In genomic region chr7:128389815-128390329, GRCh38 we compare ENCODE assay signal across 23 cellular contexts.
DNase-seq lines count a peak whose midpoint lies in the region.
"Had no signal": no experiment of that assay in that cellular context is flagged by ENCODE, and none has a peak within 500 bp of the region (broad histone marks: within the 10 kb centered on the region; RNA-seq: fewer than 3 reads in every experiment).

No MANE protein-coding gene starts in this region.

- peaks cover 37% of the 10 kb centered on the region for H3K36me3 ChIP-seq in BLaER1

- 0 out of 2 replicates have a peak overlapping the region, but pooled peaks have one; percentile 24 for H3K9ac ChIP-seq in BLaER1

- DNase-seq in DMS 273 (lab: John Stamatoyannopoulos, UW; ENCODE audit: unreplicated experiment) = peak; percentile 52
- DNase-seq in DMS 273 treated with DMSO at 0.1 percent for 48 hours (lab: John Stamatoyannopoulos, UW) = no peak
- DNase-seq in NCI-H526 (lab: John Stamatoyannopoulos, UW) = peak; percentile 85 to 87
- peak; percentile 17 for DNase-seq in left kidney (ENCODE audit: low read depth, low spot score)
- DNase-seq in HPDE6-E6E7 (ENCODE audit: extremely low spot score) = no peak
- DNase-seq in NCI-H69 (lab: John Stamatoyannopoulos, UW) = no peak
- DNase-seq in NAMALWA (ENCODE audit: low spot score) = no peak
- DNase-seq: ACHN; Calu3; CD8-positive, alpha-beta memory T cell; DND-41; HCEC 1CT; IMR-90; MV-4-11; NCI-H1694; NCI-H2081 treated with DMSO at 0.1 percent for 48 hours; NK-92 treated with Interleukin-12 subunit alpha and Interleukin-12 subunit beta, amount 100 ng/mL, for 24 hours; SJCRH30; T-cell had no signal

- H3K4me2 ChIP-seq in BLaER1 = peak overlapping the region; percentile 26

- peaks cover 46% of the 10 kb centered on the region for H3K4me1 ChIP-seq in BLaER1
- H3K4me1 ChIP-seq: Peyer's patch, SJCRH30 had no signal

- peaks cover 31% of the 10 kb centered on the region for H4K20me1 ChIP-seq in BLaER1

- H3K9me3 ChIP-seq in BLaER1 = no peaks in the 10 kb centered on the region
- H3K9me3 ChIP-seq: Peyer's patch, SJCRH30 had no signal

- no peak overlapping the region for H3K27ac ChIP-seq in BLaER1
- H3K27ac ChIP-seq: 22Rv1, C4-2B, Peyer's patch, SJCRH30 had no signal

- H3K27me3 ChIP-seq in BLaER1 = no peaks in the 10 kb centered on the region
- H3K27me3 ChIP-seq: Peyer's patch, SJCRH30 had no signal

- H3K4me3 ChIP-seq in BLaER1 = no peak overlapping the region
- H3K4me3 ChIP-seq: Peyer's patch, SJCRH30 had no signal

Comparison
In these comparisons a context has a peak if more than half of its experiments do, and no peak if none do; other contexts are left out.
1. DNase-seq: peak in DMS 273 (single experiment), NCI-H526 (2 of 2) and left kidney (single experiment); none in DMS 273 treated with DMSO at 0.1 percent for 48 hours (single experiment), HPDE6-E6E7 (single experiment), NCI-H69 (single experiment) and NAMALWA (single experiment).